ENCODE assay signal across 16 cellular contexts in genomic region chr20:23396961-23397620, GRCh38. TPM values are rescaled to one million over a fixed set of nuclear protein-coding genes. Genes with fewer than 3 reads are reported as not detected.
DNase-seq lines count a peak whose midpoint lies in the region; ATAC-seq and TF ChIP-seq lines count a peak whose summit lies in the region.
"Had no signal": no experiment of that assay in that cellular context is flagged by ENCODE, and none has a peak within 500 bp of the region (broad histone marks: within the 10 kb centered on the region; RNA-seq: fewer than 3 reads in every experiment).

No MANE protein-coding gene starts in this region.

- no peaks in the 10 kb centered on the region for H3K4me1 ChIP-seq in PC-3 (ENCODE audit: insufficient read depth, low read length)
- no peaks in the 10 kb centered on the region for H3K4me1 ChIP-seq in endocrine pancreas (ENCODE audit: control insufficient read depth, insufficient read depth, low read length)
- H3K4me1 ChIP-seq in transverse colon, result peaks cover 0 to 3% (median 0%) of the 10 kb centered on the region in 4 donors
- H3K4me1 ChIP-seq: BE2C, vagina had no signal

- DNase-seq in natural killer cell treated with Interleukin-12 subunit alpha and Interleukin-12 subunit beta and Interleukin-15 and Interleukin-18, amount 100 ng/mL, for 72 hours (ENCODE audit: low spot score), result no peak
- DNase-seq in natural killer cell, result no peak
- DNase-seq in PC-3, result no peak
- DNase-seq in transverse colon, result no peak
- no peak for DNase-seq in T1000 (lab: John Stamatoyannopoulos, UW)
- DNase-seq: BE2C, lower lobe of right lung had no signal

- POLR2A ChIA-PET in PC-3 (lab: Charles Lee; ENCODE audit: unreplicated experiment), result no interaction called here

- H3K27ac Mint-ChIP-seq in natural killer cell treated with Interleukin-12 subunit alpha and Interleukin-12 subunit beta and Interleukin-15 and Interleukin-18, amount 100 ng/mL, for 72 hours, result peak overlapping the region; percentile 76 to 95
- no peak overlapping the region for H3K27ac Mint-ChIP-seq in natural killer cell
- H3K27ac Mint-ChIP-seq: nephron had no signal

- no peak for ATAC-seq in natural killer cell treated with Interleukin-12 subunit alpha and Interleukin-12 subunit beta and Interleukin-15 and Interleukin-18, amount 100 ng/mL, for 72 hours
- ATAC-seq in natural killer cell, result no peak
- ATAC-seq in PC-3, result peak; percentile 48
- ATAC-seq in HG02588 (IDR thresholded peaks at IDR 0.05; ENCODE audit: unreplicated experiment), result no peak
- ATAC-seq in SK-N-SH treated with all-trans-retinoic acid at 6 μM for 48 hours, result no peak
- ATAC-seq: K562 had no signal

- H3K9me3 ChIP-seq in PC-3 (ENCODE audit: low read length), result no peaks in the 10 kb centered on the region
- H3K9me3 ChIP-seq in endocrine pancreas (ENCODE audit: control insufficient read depth, low read length), result no peaks in the 10 kb centered on the region
- no peaks in the 10 kb centered on the region for H3K9me3 ChIP-seq in transverse colon
- H3K9me3 ChIP-seq: BE2C, lower lobe of right lung, vagina had no signal

- H3K4me3 Mint-ChIP-seq in natural killer cell treated with Interleukin-12 subunit alpha and Interleukin-12 subunit beta and Interleukin-15 and Interleukin-18, amount 100 ng/mL, for 72 hours, result peak overlapping the region; percentile 70
- no peak overlapping the region for H3K4me3 Mint-ChIP-seq in natural killer cell
- H3K4me3 Mint-ChIP-seq: nephron had no signal

- no peaks in the 10 kb centered on the region for H3K9me3 Mint-ChIP-seq in natural killer cell treated with Interleukin-12 subunit alpha and Interleukin-12 subunit beta and Interleukin-15 and Interleukin-18, amount 100 ng/mL, for 72 hours
- no peaks in the 10 kb centered on the region for H3K9me3 Mint-ChIP-seq in natural killer cell
- H3K9me3 Mint-ChIP-seq: nephron had no signal

- no peak overlapping the region for H2AFZ ChIP-seq in PC-3 (ENCODE audit: low read length)

- H3K9me2 ChIP-seq in PC-3 (replicated peaks; ENCODE audit: low read length), result no peaks in the 10 kb centered on the region

- H3K4me1 Mint-ChIP-seq in natural killer cell treated with Interleukin-12 subunit alpha and Interleukin-12 subunit beta and Interleukin-15 and Interleukin-18, amount 100 ng/mL, for 72 hours (ENCODE audit: low read depth in 2 of 2), result peaks cover 43 to 53% of the 10 kb centered on the region in 2 donors
- H3K4me1 Mint-ChIP-seq in natural killer cell, result peaks cover 6 to 12% of the 10 kb centered on the region in 2 donors

- H3K9ac ChIP-seq in PC-3 (ENCODE audit: low read length) (no peak overlapping the region), endocrine pancreas (ENCODE audit: control insufficient read depth, insufficient read depth, low read length) (peak overlapping the region; percentile 4)

- no peaks in the 10 kb centered on the region for H3K27me3 ChIP-seq in PC-3 (ENCODE audit: low read length)
- no peaks in the 10 kb centered on the region for H3K27me3 ChIP-seq in endocrine pancreas (ENCODE audit: control insufficient read depth, insufficient read depth, low read length)
- H3K27me3 ChIP-seq in transverse colon, result no peaks in the 10 kb centered on the region
- H3K27me3 ChIP-seq: BE2C, vagina had no signal

- BruUV-seq in PC-3 (replicated peaks; lab: Mats Ljungman, UMichigan), result no TSS peak

- TF ChIP-seq POLR2A in transverse colon (IDR thresholded peaks at IDR 0.05), result no peak

- H3K36me3 ChIP-seq in PC-3 (ENCODE audit: low read depth, low read length), result peaks cover 18% of the 10 kb centered on the region
- H3K36me3 ChIP-seq in endocrine pancreas (ENCODE audit: control insufficient read depth, insufficient read depth, low read length), result no peaks in the 10 kb centered on the region
- peaks cover 0 to 17% (median 4%) of the 10 kb centered on the region in 4 donors for H3K36me3 ChIP-seq in transverse colon

- CTCF ChIA-PET in PC-3 (lab: Charles Lee), result no interaction called here

- no peaks in the 10 kb centered on the region for H3K27me3 Mint-ChIP-seq in natural killer cell treated with Interleukin-12 subunit alpha and Interleukin-12 subunit beta and Interleukin-15 and Interleukin-18, amount 100 ng/mL, for 72 hours
- no peaks in the 10 kb centered on the region for H3K27me3 Mint-ChIP-seq in natural killer cell (ENCODE audit: low read depth in 2 of 2)

- in situ Hi-C loops in transverse colon (cut with MboI; ENCODE audit: low pct_ligation_motif_present in 1 of 4, low pct_unique_long_range_greater_than_20kb in 1 of 4, low sequenced_read_pairs in 3 of 4), result no loop called here

- 45 to 94% methylated on average over 2 to 5 of the region's 5 CpGs for WGBS in transverse colon (ENCODE audit: low coverage in 1 of 2), 2 donors

- peaks cover 2% of the 10 kb centered on the region; the same call in 1 of the 2 replicates for H3K79me2 ChIP-seq in PC-3 (ENCODE audit: low read length)

- no peaks in the 10 kb centered on the region for H3F3A ChIP-seq in PC-3 (ENCODE audit: low read length, unreplicated experiment)

- H3K36me3 Mint-ChIP-seq in natural killer cell treated with Interleukin-12 subunit alpha and Interleukin-12 subunit beta and Interleukin-15 and Interleukin-18, amount 100 ng/mL, for 72 hours, result peaks cover 21% of the 10 kb centered on the region
- H3K36me3 Mint-ChIP-seq in natural killer cell, result peaks cover 17% of the 10 kb centered on the region

- intact Hi-C loops in natural killer cell (cut with micrococcal nuclease), result no loop called here
- intact Hi-C loops in PC-3 (cut with micrococcal nuclease), result no loop called here
- intact Hi-C loops in transverse colon (cut with DNase I; ENCODE audit: low total_unique reads), result no loop called here

- no peak for TF ChIP-seq EP300 in transverse colon (IDR thresholded peaks at IDR 0.05; ENCODE audit: low read depth)

- no peak for TF ChIP-seq CTCF in natural killer cell (IDR thresholded peaks at IDR 0.05)
- no peak for TF ChIP-seq CTCF in PC-3 (conservative IDR thresholded peaks at IDR 0.05; ENCODE audit: low read depth, low read length)
- no peak for TF ChIP-seq CTCF in transverse colon (IDR thresholded peaks at IDR 0.05)

- no peak overlapping the region for H3K4me3 ChIP-seq in PC-3 (ENCODE audit: low read length)
- H3K4me3 ChIP-seq in endocrine pancreas (ENCODE audit: control insufficient read depth, insufficient read depth, low read length), result no peak overlapping the region
- H3K4me3 ChIP-seq in transverse colon, result no peak overlapping the region
- H3K4me3 ChIP-seq: K562, lower lobe of right lung, vagina had no signal

- H3K27ac ChIP-seq in PC-3 (ENCODE audit: low read length), result no peak overlapping the region
- H3K27ac ChIP-seq in transverse colon, result no peak overlapping the region
- H3K27ac ChIP-seq: lower lobe of right lung, vagina had no signal

- no peaks in the 10 kb centered on the region for H4K20me1 ChIP-seq in PC-3 (ENCODE audit: low read length)

- no peak overlapping the region for H3K4me2 ChIP-seq in PC-3 (ENCODE audit: low read length)

TF ChIP-seq in SK-N-SH treated with all-trans-retinoic acid at 6 μM for 48 hours, 23 proteins besides CTCF, POLR2A, EP300 and RAD21 (continues in another document):
- TF ChIP-seq SNAI2 (CRISPR knock-in tag; IDR thresholded peaks at IDR 0.05) (no peak), PPARA (CRISPR knock-in tag; IDR thresholded peaks at IDR 0.05; ENCODE audit: borderline replicate concordance) (no peak), BACH2 (CRISPR knock-in tag; IDR thresholded peaks at IDR 0.05; ENCODE audit: borderline replicate concordance) (no peak), POU6F1 (CRISPR knock-in tag; IDR thresholded peaks at IDR 0.05; ENCODE audit: borderline replicate concordance, low read depth) (no peak), ZNF8 (CRISPR knock-in tag; IDR thresholded peaks at IDR 0.05) (no peak), TCF4 (CRISPR knock-in tag; IDR thresholded peaks at IDR 0.05; ENCODE audit: borderline replicate concordance) (no peak), ESRRG (CRISPR knock-in tag; IDR thresholded peaks at IDR 0.05) (no peak), ZFP3 (CRISPR knock-in tag; IDR thresholded peaks at IDR 0.05) (no peak), OSR1 (CRISPR knock-in tag; IDR thresholded peaks at IDR 0.05) (no peak), ZC3H10 (CRISPR knock-in tag; IDR thresholded peaks at IDR 0.05) (no peak)

RNA-seq across cellular contexts. Expression of gene NAPB, which starts 24.2 kb away (rescaled TPM):
- total RNA-seq in natural killer cell treated with Interleukin-12 subunit alpha and Interleukin-12 subunit beta and Interleukin-15 and Interleukin-18, amount 100 ng/mL, for 72 hours, result 10 to 100 TPM; 12.4 to 16.6 TPM
- total RNA-seq in natural killer cell (10 to 100 TPM; 22.8 to 23.9 (median 22.9) TPM), PC-3 (2014; rRNA removed) (5.0 and 7.8 TPM in 2 replicates), transverse colon (10 to 100 TPM in 3 of 4 donors, 1 to 10 TPM in 1; 4.0 to 20.5 (median 12.0) TPM)

RNA-seq across cellular contexts. Expression of gene GZF1, which starts 35.1 kb away (rescaled TPM):
- 10 to 100 TPM; 17.9 to 20.9 TPM for total RNA-seq in natural killer cell treated with Interleukin-12 subunit alpha and Interleukin-12 subunit beta and Interleukin-15 and Interleukin-18, amount 100 ng/mL, for 72 hours
- total RNA-seq in natural killer cell, result 10 to 100 TPM; 45.1 to 56.6 (median 45.9) TPM
- 16.0 and 17.9 TPM in 2 replicates for total RNA-seq in PC-3 (2014; rRNA removed)
- total RNA-seq in transverse colon, result 10 to 100 TPM in 2 of 4 donors, 1 to 10 TPM in 2; 4.9 to 23.3 (median 13.3) TPM

RNA-seq across cellular contexts. Expression of gene CSTL1, which starts 42.4 kb away (rescaled TPM):
- not detected for total RNA-seq in natural killer cell treated with Interleukin-12 subunit alpha and Interleukin-12 subunit beta and Interleukin-15 and Interleukin-18, amount 100 ng/mL, for 72 hours
- total RNA-seq in natural killer cell (not detected), PC-3 (2014; rRNA removed) (not detected in 2 replicates), transverse colon (not detected)
- total RNA-seq: activated CD8-positive, alpha-beta memory T cell treated with anti-CD3 and anti-CD28 coated beads for 36 hours; frontal cortex; K562; lower lobe of right lung; SK-MEL-5; vagina had no signal

RNA-seq across cellular contexts. Expression of gene NXT1, which starts 46.5 kb away (rescaled TPM):
- 10 to 100 TPM; 32.5 to 57.6 TPM for total RNA-seq in natural killer cell treated with Interleukin-12 subunit alpha and Interleukin-12 subunit beta and Interleukin-15 and Interleukin-18, amount 100 ng/mL, for 72 hours
- 10 to 100 TPM; 47.4 to 61.8 (median 56.3) TPM for total RNA-seq in natural killer cell
- total RNA-seq in PC-3 (2014; rRNA removed), result 82.0 and 98.0 TPM in 2 replicates
- 10 to 100 TPM; 16.5 to 43.4 (median 22.8) TPM for total RNA-seq in transverse colon

RNA-seq across cellular contexts. Expression of gene CST11, which starts 55.6 kb away (rescaled TPM):
- total RNA-seq in natural killer cell treated with Interleukin-12 subunit alpha and Interleukin-12 subunit beta and Interleukin-15 and Interleukin-18, amount 100 ng/mL, for 72 hours, result not detected
- not detected for total RNA-seq in natural killer cell
- total RNA-seq in PC-3 (2014; rRNA removed), result not detected in 2 replicates
- total RNA-seq in transverse colon, result not detected
- total RNA-seq: activated CD8-positive, alpha-beta memory T cell treated with anti-CD3 and anti-CD28 coated beads for 36 hours; frontal cortex; K562; lower lobe of right lung; SK-MEL-5; vagina had no signal

Comparison
In these comparisons a context has a peak if more than half of its experiments do, and no peak if none do; other contexts are left out.
1. H3K27ac Mint-ChIP-seq: peak in natural killer cell treated with Interleukin-12 subunit alpha and Interleukin-12 subunit beta and Interleukin-15 and Interleukin-18, amount 100 ng/mL, for 72 hours (2 of 2); none in natural killer cell (0 of 2).